In the genomic region with DNA sequence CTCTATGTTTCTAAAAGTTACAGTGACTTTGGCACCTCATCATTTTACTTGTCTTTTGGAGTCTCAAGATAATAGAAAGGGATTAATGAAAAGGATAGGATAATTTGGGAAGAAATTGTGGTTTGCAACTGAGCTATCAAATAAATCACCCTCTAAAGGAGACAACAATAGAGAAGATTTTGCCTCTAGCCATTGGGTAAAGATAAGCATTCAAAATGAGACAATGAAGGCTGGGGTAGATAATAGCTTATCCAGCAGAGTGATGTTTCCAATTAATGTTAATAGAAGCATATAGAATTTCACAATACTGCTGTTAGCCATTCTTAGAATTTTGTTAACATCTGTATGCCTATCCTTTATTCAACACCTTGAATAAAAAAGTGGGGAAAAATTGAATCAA, we compare ENCODE assay signal across 1 cellular context.
TF ChIP-seq lines count a peak whose summit lies in the region.

No MANE protein-coding gene starts in this region.

TF ChIP-seq in SK-N-SH treated with all-trans-retinoic acid at 6 μM for 48 hours, 23 proteins besides CTCF, POLR2A, EP300 and RAD21 (continued from another document):
- TF ChIP-seq, protein P1, sequence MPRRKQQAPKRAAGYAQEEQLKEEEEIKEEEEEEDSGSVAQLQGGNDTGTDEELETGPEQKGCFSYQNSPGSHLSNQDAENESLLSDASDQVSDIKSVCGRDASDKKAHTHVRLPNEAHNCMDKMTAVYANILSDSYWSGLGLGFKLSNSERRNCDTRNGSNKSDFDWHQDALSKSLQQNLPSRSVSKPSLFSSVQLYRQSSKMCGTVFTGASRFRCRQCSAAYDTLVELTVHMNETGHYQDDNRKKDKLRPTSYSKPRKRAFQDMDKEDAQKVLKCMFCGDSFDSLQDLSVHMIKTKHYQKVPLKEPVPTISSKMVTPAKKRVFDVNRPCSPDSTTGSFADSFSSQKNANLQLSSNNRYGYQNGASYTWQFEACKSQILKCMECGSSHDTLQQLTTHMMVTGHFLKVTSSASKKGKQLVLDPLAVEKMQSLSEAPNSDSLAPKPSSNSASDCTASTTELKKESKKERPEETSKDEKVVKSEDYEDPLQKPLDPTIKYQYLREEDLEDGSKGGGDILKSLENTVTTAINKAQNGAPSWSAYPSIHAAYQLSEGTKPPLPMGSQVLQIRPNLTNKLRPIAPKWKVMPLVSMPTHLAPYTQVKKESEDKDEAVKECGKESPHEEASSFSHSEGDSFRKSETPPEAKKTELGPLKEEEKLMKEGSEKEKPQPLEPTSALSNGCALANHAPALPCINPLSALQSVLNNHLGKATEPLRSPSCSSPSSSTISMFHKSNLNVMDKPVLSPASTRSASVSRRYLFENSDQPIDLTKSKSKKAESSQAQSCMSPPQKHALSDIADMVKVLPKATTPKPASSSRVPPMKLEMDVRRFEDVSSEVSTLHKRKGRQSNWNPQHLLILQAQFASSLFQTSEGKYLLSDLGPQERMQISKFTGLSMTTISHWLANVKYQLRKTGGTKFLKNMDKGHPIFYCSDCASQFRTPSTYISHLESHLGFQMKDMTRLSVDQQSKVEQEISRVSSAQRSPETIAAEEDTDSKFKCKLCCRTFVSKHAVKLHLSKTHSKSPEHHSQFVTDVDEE (CRISPR knock-in tag; IDR thresholded peaks at IDR 0.05), result no peak
- TF ChIP-seq ZNF8 (CRISPR knock-in tag; IDR thresholded peaks at IDR 0.05) (no peak), ZC3H10 (CRISPR knock-in tag; IDR thresholded peaks at IDR 0.05) (no peak), ZNF565 (CRISPR knock-in tag; conservative IDR thresholded peaks at IDR 0.05; ENCODE audit: low read depth) (no peak), BACH2 (CRISPR knock-in tag; IDR thresholded peaks at IDR 0.05; ENCODE audit: borderline replicate concordance) (no peak), RARB (CRISPR knock-in tag; IDR thresholded peaks at IDR 0.05) (no peak), GLIS3 (CRISPR knock-in tag; IDR thresholded peaks at IDR 0.05) (no peak), ZFP3 (CRISPR knock-in tag; IDR thresholded peaks at IDR 0.05) (no peak), TCF4 (CRISPR knock-in tag; IDR thresholded peaks at IDR 0.05; ENCODE audit: borderline replicate concordance) (no peak), TOX (CRISPR knock-in tag; IDR thresholded peaks at IDR 0.05; ENCODE audit: borderline replicate concordance) (no peak), ZNF70 (CRISPR knock-in tag; IDR thresholded peaks at IDR 0.05) (no peak)
- TF ChIP-seq, protein P2, sequence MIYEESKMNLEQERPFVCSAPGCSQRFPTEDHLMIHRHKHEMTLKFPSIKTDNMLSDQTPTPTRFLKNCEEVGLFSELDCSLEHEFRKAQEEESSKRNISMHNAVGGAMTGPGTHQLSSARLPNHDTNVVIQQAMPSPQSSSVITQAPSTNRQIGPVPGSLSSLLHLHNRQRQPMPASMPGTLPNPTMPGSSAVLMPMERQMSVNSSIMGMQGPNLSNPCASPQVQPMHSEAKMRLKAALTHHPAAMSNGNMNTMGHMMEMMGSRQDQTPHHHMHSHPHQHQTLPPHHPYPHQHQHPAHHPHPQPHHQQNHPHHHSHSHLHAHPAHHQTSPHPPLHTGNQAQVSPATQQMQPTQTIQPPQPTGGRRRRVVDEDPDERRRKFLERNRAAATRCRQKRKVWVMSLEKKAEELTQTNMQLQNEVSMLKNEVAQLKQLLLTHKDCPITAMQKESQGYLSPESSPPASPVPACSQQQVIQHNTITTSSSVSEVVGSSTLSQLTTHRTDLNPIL (CRISPR knock-in tag; IDR thresholded peaks at IDR 0.05; ENCODE audit: low read depth), result no peak
- TF ChIP-seq, protein P3, sequence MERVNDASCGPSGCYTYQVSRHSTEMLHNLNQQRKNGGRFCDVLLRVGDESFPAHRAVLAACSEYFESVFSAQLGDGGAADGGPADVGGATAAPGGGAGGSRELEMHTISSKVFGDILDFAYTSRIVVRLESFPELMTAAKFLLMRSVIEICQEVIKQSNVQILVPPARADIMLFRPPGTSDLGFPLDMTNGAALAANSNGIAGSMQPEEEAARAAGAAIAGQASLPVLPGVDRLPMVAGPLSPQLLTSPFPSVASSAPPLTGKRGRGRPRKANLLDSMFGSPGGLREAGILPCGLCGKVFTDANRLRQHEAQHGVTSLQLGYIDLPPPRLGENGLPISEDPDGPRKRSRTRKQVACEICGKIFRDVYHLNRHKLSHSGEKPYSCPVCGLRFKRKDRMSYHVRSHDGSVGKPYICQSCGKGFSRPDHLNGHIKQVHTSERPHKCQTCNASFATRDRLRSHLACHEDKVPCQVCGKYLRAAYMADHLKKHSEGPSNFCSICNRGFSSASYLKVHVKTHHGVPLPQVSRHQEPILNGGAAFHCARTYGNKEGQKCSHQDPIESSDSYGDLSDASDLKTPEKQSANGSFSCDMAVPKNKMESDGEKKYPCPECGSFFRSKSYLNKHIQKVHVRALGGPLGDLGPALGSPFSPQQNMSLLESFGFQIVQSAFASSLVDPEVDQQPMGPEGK (CRISPR knock-in tag; IDR thresholded peaks at IDR 0.05; ENCODE audit: borderline replicate concordance), result no peak
- TF ChIP-seq, protein P4, sequence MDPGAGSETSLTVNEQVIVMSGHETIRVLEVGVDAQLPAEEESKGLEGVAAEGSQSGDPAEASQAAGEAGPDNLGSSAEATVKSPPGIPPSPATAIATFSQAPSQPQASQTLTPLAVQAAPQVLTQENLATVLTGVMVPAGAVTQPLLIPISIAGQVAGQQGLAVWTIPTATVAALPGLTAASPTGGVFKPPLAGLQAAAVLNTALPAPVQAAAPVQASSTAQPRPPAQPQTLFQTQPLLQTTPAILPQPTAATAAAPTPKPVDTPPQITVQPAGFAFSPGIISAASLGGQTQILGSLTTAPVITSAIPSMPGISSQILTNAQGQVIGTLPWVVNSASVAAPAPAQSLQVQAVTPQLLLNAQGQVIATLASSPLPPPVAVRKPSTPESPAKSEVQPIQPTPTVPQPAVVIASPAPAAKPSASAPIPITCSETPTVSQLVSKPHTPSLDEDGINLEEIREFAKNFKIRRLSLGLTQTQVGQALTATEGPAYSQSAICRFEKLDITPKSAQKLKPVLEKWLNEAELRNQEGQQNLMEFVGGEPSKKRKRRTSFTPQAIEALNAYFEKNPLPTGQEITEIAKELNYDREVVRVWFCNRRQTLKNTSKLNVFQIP (CRISPR knock-in tag; IDR thresholded peaks at IDR 0.05; ENCODE audit: borderline replicate concordance, low read depth), result no peak
